In genomic region chr21:43759651-43760050, GRCh38 we compare ENCODE assay signal across 23 cellular contexts. TPM values are rescaled to one million over a fixed set of nuclear protein-coding genes. Genes with fewer than 3 reads are reported as not detected.
DNase-seq lines count a peak whose midpoint lies in the region; ATAC-seq and TF ChIP-seq lines count a peak whose summit lies in the region.
"Had no signal": no experiment of that assay in that cellular context is flagged by ENCODE, and none has a peak within 500 bp of the region (broad histone marks: within the 10 kb centered on the region; RNA-seq: fewer than 3 reads in every experiment).

No MANE protein-coding gene starts in this region.

- POLR2A ChIA-PET in Caco-2 (lab: Charles Lee), result no interaction called here

- H3K4me3 ChIP-seq in right atrium auricular region, result no peak overlapping the region
- H3K4me3 ChIP-seq in esophagus squamous epithelium, result no peak overlapping the region
- H3K4me3 ChIP-seq in stomach, result no peak overlapping the region
- no peak overlapping the region for H3K4me3 ChIP-seq in Caco-2 (ENCODE audit: low read depth, low read length)

- BruUV-seq in Caco-2 (replicated peaks; lab: Mats Ljungman, UMichigan), result no TSS peak

- H3K9me3 Mint-ChIP-seq in Caco-2 (ENCODE audit: unreplicated experiment), result no peaks in the 10 kb centered on the region

- intact Hi-C loops in Right ventricle myocardium inferior (cut with DNase I) (no loop called here), esophagus squamous epithelium (cut with DNase I) (no loop called here), stomach (cut with DNase I; ENCODE audit: low total_unique reads) (loop anchor here (10.0 kb wide), 2 partner anchors 65 to 85 kb away; no protein-coding TSS in a partner anchor), left colon (cut with DNase I, micrococcal nuclease) (no loop called here), Caco-2 (cut with micrococcal nuclease; ENCODE audit: unreplicated experiment) (no loop called here)

- TF ChIP-seq POLR2A in esophagus squamous epithelium (IDR thresholded peaks at IDR 0.05) (no peak), stomach (IDR thresholded peaks at IDR 0.05) (no peak)

- H3K36me3 ChIP-seq in right atrium auricular region (peaks cover 38% of the 10 kb centered on the region), esophagus squamous epithelium (peaks cover 19 to 67% (median 22%) of the 10 kb centered on the region in 3 donors), stomach (peaks cover 32 to 86% (median 78%) of the 10 kb centered on the region in 4 donors), Caco-2 (ENCODE audit: control insufficient read depth, insufficient read depth, low read length) (peaks cover 2% of the 10 kb centered on the region)

- H3K4me1 Mint-ChIP-seq in Caco-2 (ENCODE audit: low read depth, unreplicated experiment), result no peaks in the 10 kb centered on the region

- TF ChIP-seq CTCF in right atrium auricular region (IDR thresholded peaks at IDR 0.05) (no peak), esophagus squamous epithelium (IDR thresholded peaks at IDR 0.05) (no peak), stomach (IDR thresholded peaks at IDR 0.05) (no peak), Caco-2 (IDR thresholded peaks at IDR 0.05; ENCODE audit: insufficient read depth in 1 of 2, low read depth in 1 of 2, low read length in 1 of 2, severe bottlenecking in 1 of 2, unreplicated experiment in 1 of 2) (no peak)

- H3K27me3 Mint-ChIP-seq in Caco-2 (ENCODE audit: insufficient read depth, unreplicated experiment), result no peaks in the 10 kb centered on the region

- no peaks in the 10 kb centered on the region for H3K27me3 ChIP-seq in right atrium auricular region
- no peaks in the 10 kb centered on the region for H3K27me3 ChIP-seq in esophagus squamous epithelium
- H3K27me3 ChIP-seq in stomach, result no peaks in the 10 kb centered on the region
- no peaks in the 10 kb centered on the region for H3K27me3 ChIP-seq in Caco-2 (replicated peaks; ENCODE audit: control insufficient read depth, insufficient read depth, low read length)

- ATAC-seq in Right ventricle myocardium inferior (no peak), left colon (no peak)
- ATAC-seq: HCT116, PC-3 had no signal

- H3K4me1 ChIP-seq in right atrium auricular region, result peaks cover 0 to 4% of the 10 kb centered on the region in 2 donors
- peaks cover 19 to 64% (median 39%) of the 10 kb centered on the region in 3 donors for H3K4me1 ChIP-seq in esophagus squamous epithelium
- peaks cover 5 to 22% (median 14%) of the 10 kb centered on the region in 4 donors for H3K4me1 ChIP-seq in stomach
- no peaks in the 10 kb centered on the region for H3K4me1 ChIP-seq in Caco-2

- CTCF ChIA-PET in Caco-2 (lab: Charles Lee), result no interaction called here

- 100% methylated on average over 1 of the region's 19 CpGs; no CpG with 5 or more reads in 1 of the 2 donors for WGBS in esophagus squamous epithelium, 2 donors
- WGBS in stomach, 5 donors, result 95 to 98% (median 97%) methylated on average over 18 to 19 of the region's 19 CpGs

- H3K4me3 Mint-ChIP-seq in Caco-2 (ENCODE audit: unreplicated experiment), result no peak overlapping the region

- H3K27ac ChIP-seq in right atrium auricular region, result no peak overlapping the region
- peak overlapping the region; percentile 77 to 86 (median 82) for H3K27ac ChIP-seq in esophagus squamous epithelium
- H3K27ac ChIP-seq in stomach, result peak overlapping the region in 4 of 5 donors; percentile 52 to 87 (median 73)
- H3K27ac ChIP-seq: HL-60 had no signal

- no peaks in the 10 kb centered on the region for H3K9me3 ChIP-seq in right atrium auricular region
- H3K9me3 ChIP-seq in esophagus squamous epithelium, result no peaks in the 10 kb centered on the region
- no peaks in the 10 kb centered on the region for H3K9me3 ChIP-seq in stomach
- H3K9me3 ChIP-seq in Caco-2, result no peaks in the 10 kb centered on the region

- DNase-seq in Right ventricle myocardium inferior (ENCODE audit: missing footprints) (peak; percentile 59), right atrium auricular region (ENCODE audit: low spot score) (no peak), esophagus squamous epithelium (lab: John Stamatoyannopoulos, UW) (no peak), stomach (no peak), left colon (no peak), Caco-2 (no peak), NCI-H187 treated with DMSO at 0.1 percent for 48 hours (lab: John Stamatoyannopoulos, UW) (no peak)
- DNase-seq: 8988T; DMS153; DND-41; Kasumi-1; MV-4-11; NCI-H1105; NCI-H1436 treated with DMSO at 0.1 percent for 48 hours; NCI-H1930; NCI-H2107; NCI-H524; NCI-H774; NK-92 treated with Interleukin-12 subunit alpha and Interleukin-12 subunit beta, amount 100 ng/mL, for 24 hours; PC-3; SHP77 treated with DMSO at 0.1 percent for 48 hours had no signal

- H3K36me3 Mint-ChIP-seq in Caco-2 (ENCODE audit: insufficient read depth, unreplicated experiment), result peaks cover 94% of the 10 kb centered on the region

- no peak for TF ChIP-seq EP300 in stomach (IDR thresholded peaks at IDR 0.05)

- no peak overlapping the region for H3K27ac Mint-ChIP-seq in Caco-2 (ENCODE audit: unreplicated experiment)

RNA-seq across cellular contexts. Expression of gene CSTB, which starts 16.5 kb away (rescaled TPM):
- total RNA-seq in Right ventricle myocardium inferior (44.1 TPM), right atrium auricular region (1 to 10 TPM; 8.3 to 8.4 TPM), esophagus squamous epithelium (100 to 1,000 TPM; 375 to 700 (median 481) TPM), stomach (10 to 100 TPM in 3 of 5 donors, 1 to 10 TPM in 1, under 1 TPM in 1; 0.58 to 36.4 (median 13.0) TPM), left colon (10 to 100 TPM; 69.1 to 74.4 TPM), Caco-2 (2022) (49.9 and 50.0 TPM in 2 replicates)
- polyA plus RNA-seq in stomach, result 100 to 1,000 TPM in 1 of 3 donors, 10 to 100 TPM in 2; 82.5 to 403 (median 97.0) TPM

RNA-seq across cellular contexts. Expression of gene RRP1, which starts 29.7 kb away (rescaled TPM):
- total RNA-seq in Right ventricle myocardium inferior, result 10.1 TPM
- total RNA-seq in right atrium auricular region, result 1 to 10 TPM; 5.7 to 10.0 TPM
- 10 to 100 TPM; 22.5 to 37.2 (median 30.4) TPM for total RNA-seq in esophagus squamous epithelium
- total RNA-seq in stomach, result 10 to 100 TPM; 11.9 to 25.6 (median 18.2) TPM
- 10 to 100 TPM; 10.6 to 17.2 (median 15.6) TPM for polyA plus RNA-seq in stomach
- 10 to 100 TPM; 13.0 to 18.5 TPM for total RNA-seq in left colon
- total RNA-seq in Caco-2 (2022), result 51.6 and 52.8 TPM in 2 replicates

RNA-seq across cellular contexts. Expression of gene PDXK, which starts 40.7 kb away (rescaled TPM):
- total RNA-seq in Right ventricle myocardium inferior (105 TPM), right atrium auricular region (10 to 100 TPM; 29.1 to 45.7 TPM), esophagus squamous epithelium (100 to 1,000 TPM in 2 of 4 donors, 10 to 100 TPM in 2; 42.9 to 114 (median 82.0) TPM), stomach (100 to 1,000 TPM in 1 of 5 donors, 10 to 100 TPM in 4; 41.9 to 139 (median 57.5) TPM), left colon (100 to 1,000 TPM; 144 to 188 TPM), Caco-2 (2022) (275 and 276 TPM in 2 replicates)
- 10 to 100 TPM; 36.7 to 53.1 (median 51.5) TPM for polyA plus RNA-seq in stomach

Comparison
In these comparisons a context has a peak if more than half of its experiments do, and no peak if none do; other contexts are left out.
1. H3K27ac ChIP-seq: peak in esophagus squamous epithelium (4 of 4) and stomach (4 of 5); none in right atrium auricular region (0 of 2).